Comparison of ENCODE assay signal across 34 cellular contexts in genomic region chr16:25184771-25185170, GRCh38. TPM values are rescaled to one million over a fixed set of nuclear protein-coding genes. Genes with fewer than 3 reads are reported as not detected.
"Had no signal": no experiment of that assay in that cellular context is flagged by ENCODE, and none has a peak within 500 bp of the region (broad histone marks: within the 10 kb centered on the region; RNA-seq: fewer than 3 reads in every experiment).

No MANE protein-coding gene starts in this region.

- H3K4me3 ChIP-seq: left ventricle myocardium inferior, lung, mucosa of descending colon, ovary, right atrium auricular region, right lobe of liver, smooth muscle cell, testis, thyroid gland, transverse colon, upper lobe of left lung, vagina had no signal

- H3K4me1 Mint-ChIP-seq: memory B cell; stimulated activated memory B cell treated with anti-CD40 and anti-IgM and Interleukin-4, amounts not matched to agents 10 μg/mL and 1 μg/mL and 100 μg/mL, for 72 hours had no signal

- H3K27ac Mint-ChIP-seq: memory B cell; naive thymus-derived CD4-positive, alpha-beta T cell; natural killer cell treated with Interleukin-12 subunit alpha and Interleukin-12 subunit beta and Interleukin-15 and Interleukin-18, amount 100 ng/mL, for 72 hours; progenitor cell of endocrine pancreas; stimulated activated memory B cell treated with anti-CD40 and anti-IgM and Interleukin-4, amounts not matched to agents 10 μg/mL and 1 μg/mL and 100 μg/mL, for 72 hours had no signal

- H3K36me3 Mint-ChIP-seq: natural killer cell treated with Interleukin-12 subunit alpha and Interleukin-12 subunit beta and Interleukin-15 and Interleukin-18, amount 100 ng/mL, for 72 hours had no signal

- H3K4me3 Mint-ChIP-seq: memory B cell; naive thymus-derived CD4-positive, alpha-beta T cell; natural killer cell treated with Interleukin-12 subunit alpha and Interleukin-12 subunit beta and Interleukin-15 and Interleukin-18, amount 100 ng/mL, for 72 hours; stimulated activated memory B cell treated with anti-CD40 and anti-IgM and Interleukin-4, amounts not matched to agents 10 μg/mL and 1 μg/mL and 100 μg/mL, for 72 hours; stimulated activated naive CD8-positive, alpha-beta T cell treated with anti-CD3 and anti-CD28 coated beads, Interleukin-15, amount 100 ng/mL, for 72 hours had no signal

- H3K27me3 Mint-ChIP-seq: memory B cell; naive thymus-derived CD4-positive, alpha-beta T cell; natural killer cell treated with Interleukin-12 subunit alpha and Interleukin-12 subunit beta and Interleukin-15 and Interleukin-18, amount 100 ng/mL, for 72 hours; progenitor cell of endocrine pancreas; stimulated activated memory B cell treated with anti-CD40 and anti-IgM and Interleukin-4, amounts not matched to agents 10 μg/mL and 1 μg/mL and 100 μg/mL, for 72 hours; stimulated activated naive CD8-positive, alpha-beta T cell treated with anti-CD3 and anti-CD28 coated beads, Interleukin-15, amount 100 ng/mL, for 72 hours had no signal

- ATAC-seq: mucosa of descending colon; naive thymus-derived CD4-positive, alpha-beta T cell; natural killer cell treated with Interleukin-12 subunit alpha and Interleukin-12 subunit beta and Interleukin-15 and Interleukin-18, amount 100 ng/mL, for 72 hours; right lobe of liver; stimulated activated memory B cell treated with anti-CD40 and anti-IgM and Interleukin-4, amounts not matched to agents 10 μg/mL and 1 μg/mL and 100 μg/mL, for 72 hours; stimulated activated naive CD8-positive, alpha-beta T cell treated with anti-CD3 and anti-CD28 coated beads, Interleukin-15, amount 100 ng/mL, for 72 hours had no signal

- DNase-seq: islet precursor cell; left ventricle myocardium inferior; midbrain; mucosa of descending colon; naive thymus-derived CD4-positive, alpha-beta T cell; ovary; right lobe of liver; stimulated activated CD4-positive, alpha-beta T cell treated with anti-CD3 and anti-CD28 coated beads, Interleukin-1b, Interleukin-23, amount 100 ng/mL, for 48 hours; stimulated activated CD4-positive, alpha-beta T cell treated with anti-CD3 and anti-CD28 coated beads, Interleukin-2, amount 100 ng/mL, for 48 hours; stimulated activated CD4-positive, alpha-beta T cell treated with anti-CD3 and anti-CD28 coated beads, Interleukin-4, amount 100 ng/mL, for 4 hours; stimulated activated CD8-positive, alpha-beta memory T cell treated with anti-CD3 and anti-CD28 coated beads, Interleukin-4, amount 100 ng/mL, for 48 hours; stimulated activated naive CD4-positive, alpha-beta T cell treated with Interleukin-2 at 50 U/mL for 16 hours; stimulated activated naive CD8-positive, alpha-beta T cell treated with anti-CD3 and anti-CD28 coated beads, Interleukin-15, amount 100 ng/mL, for 72 hours; testis; thyroid gland; transverse colon; upper lobe of left lung had no signal

- H3K9me3 Mint-ChIP-seq: memory B cell; naive thymus-derived CD4-positive, alpha-beta T cell; natural killer cell treated with Interleukin-12 subunit alpha and Interleukin-12 subunit beta and Interleukin-15 and Interleukin-18, amount 100 ng/mL, for 72 hours; stimulated activated memory B cell treated with anti-CD40 and anti-IgM and Interleukin-4, amounts not matched to agents 10 μg/mL and 1 μg/mL and 100 μg/mL, for 72 hours; stimulated activated naive CD8-positive, alpha-beta T cell treated with anti-CD3 and anti-CD28 coated beads, Interleukin-15, amount 100 ng/mL, for 72 hours had no signal

RNA-seq across cellular contexts. Expression of gene AQP8, which starts 32.0 kb away (rescaled TPM):
- total RNA-seq: kidney epithelial cell, left ventricle myocardium inferior, lower leg skin, lung, mesenteric fat pad, myocyte, omental fat pad, ovary, progenitor cell of endocrine pancreas, pulmonary artery endothelial cell, renal cortical epithelial cell, right atrium auricular region, skeletal muscle tissue, smooth muscle cell, thyroid gland, urinary bladder, vagina had no signal
